In the genomic region with DNA sequence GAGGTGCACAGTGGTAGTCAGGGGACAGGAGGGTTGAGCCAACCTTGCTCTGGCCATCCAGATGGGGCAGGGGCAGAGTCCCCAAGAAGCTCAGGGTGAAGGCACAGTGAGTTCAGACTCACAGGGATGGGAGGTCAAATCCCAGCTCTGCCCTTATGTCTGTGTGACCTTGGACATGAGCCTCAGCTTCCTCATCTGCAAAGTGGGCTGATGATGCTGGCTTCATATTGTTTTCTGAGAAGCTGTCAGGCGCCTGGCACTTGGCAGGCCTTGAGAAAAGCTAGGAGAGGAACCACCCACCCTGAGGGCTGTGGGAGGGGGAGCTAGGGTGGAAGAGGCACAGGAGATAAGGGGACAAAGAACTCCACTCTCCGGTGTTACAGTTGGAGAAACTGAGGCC, we compare ENCODE assay signal across 14 cellular contexts. TPM values are rescaled to one million over a fixed set of nuclear protein-coding genes. Genes with fewer than 3 reads are reported as not detected.
DNase-seq lines count a peak whose midpoint lies in the region; ATAC-seq, FAIRE-seq and TF ChIP-seq lines count a peak whose summit lies in the region.
"Had no signal": no experiment of that assay in that cellular context is flagged by ENCODE, and none has a peak within 500 bp of the region (broad histone marks: within the 10 kb centered on the region; RNA-seq: fewer than 3 reads in every experiment).

No MANE protein-coding gene starts in this region.

- peaks cover 41% of the 10 kb centered on the region for H3K4me1 Mint-ChIP-seq in MCF 10A (ENCODE audit: insufficient read depth, unreplicated experiment)

- H3K9ac ChIP-seq in mammary epithelial cell (ENCODE audit: insufficient read depth, low read length) (no peak overlapping the region), endothelial cell of umbilical vein (replicated peaks; ENCODE audit: extremely low read depth, insufficient read depth, low read length) (no peak overlapping the region)

- in situ Hi-C loops in mammary epithelial cell (cut with MboI; ENCODE audit: low sequenced_read_pairs in 2 of 2), result no loop called here

- H3K4me2 ChIP-seq in mammary epithelial cell (ENCODE audit: insufficient read depth, low read depth, low read length) (no peak overlapping the region), endothelial cell of umbilical vein (ENCODE audit: insufficient read depth, low read length) (no peak overlapping the region)

- ATAC-seq in RWPE2 (ENCODE audit: low read depth), result no peak
- ATAC-seq in HG02759 (IDR thresholded peaks at IDR 0.05; ENCODE audit: unreplicated experiment), result no peak
- no peak for ATAC-seq in HG03025 (IDR thresholded peaks at IDR 0.05; ENCODE audit: low FRiP score, unreplicated experiment)

- no peak overlapping the region for H3K27ac Mint-ChIP-seq in MCF 10A (ENCODE audit: low read depth, unreplicated experiment)

- POLR2A ChIA-PET in MCF 10A (lab: Yijun Ruan, JAX) (interaction anchor here (0.5 to 0.8 kb wide), 4 partner anchors 25 to 412 kb away, joined by 3 to 4 read pairs (median 4); no protein-coding TSS in a partner anchor), endothelial cell of umbilical vein (lab: Charles Lee) (no interaction called here)

- dilution Hi-C loops in mammary epithelial cell (cut with HindIII; ENCODE audit: low sequenced_read_pairs) (no loop called here), endothelial cell of umbilical vein (cut with MboI; ENCODE audit: extremely low pct_ligation_motif_present, low sequenced_read_pairs) (no loop called here)

- no peaks in the 10 kb centered on the region for H3K9me1 ChIP-seq in endothelial cell of umbilical vein (replicated peaks; ENCODE audit: control insufficient read depth, extremely low read depth, insufficient read depth, low read length)

- BruUV-seq in mammary epithelial cell (replicated peaks; lab: Mats Ljungman, UMichigan) (no TSS peak), MCF 10A (replicated peaks; lab: Mats Ljungman, UMichigan) (no TSS peak), endothelial cell of umbilical vein (replicated peaks; lab: Mats Ljungman, UMichigan) (no TSS peak)

- H4K20me1 ChIP-seq in mammary epithelial cell (ENCODE audit: insufficient read depth, low read length), result no peaks in the 10 kb centered on the region
- H4K20me1 ChIP-seq in endothelial cell of umbilical vein (replicated peaks; ENCODE audit: control insufficient read depth, extremely low read depth, insufficient read depth, low read length), result no peaks in the 10 kb centered on the region

- CTCF ChIA-PET in mammary epithelial cell (lab: Charles Lee; ENCODE audit: low non-redundant PET), result no interaction called here
- CTCF ChIA-PET in MCF 10A (lab: Yijun Ruan, JAX), result interaction anchor here (0.9 kb wide), 2 partner anchors 18 to 39 kb away, joined by 4 to 5 read pairs; no protein-coding TSS in a partner anchor
- CTCF ChIA-PET in endothelial cell of umbilical vein (lab: Charles Lee), result interaction anchor here (1.3 kb wide), 1 partner anchor 12 kb away, joined by 4 read pairs; no protein-coding TSS in a partner anchor

- no peak for TF ChIP-seq POLR2A in endothelial cell of umbilical vein (IDR thresholded peaks at IDR 0.05; ENCODE audit: low read depth, low read length)
- TF ChIP-seq POLR2A in stomach (IDR thresholded peaks at IDR 0.05), result no peak

- H3K36me3 Mint-ChIP-seq in MCF 10A (ENCODE audit: insufficient read depth, unreplicated experiment), result no peaks in the 10 kb centered on the region

- intact Hi-C loops in mammary epithelial cell (cut with micrococcal nuclease), result no loop called here
- intact Hi-C loops in MCF 10A (cut with micrococcal nuclease), result no loop called here
- intact Hi-C loops in endothelial cell of umbilical vein (cut with micrococcal nuclease), result no loop called here
- intact Hi-C loops in stomach (cut with DNase I; ENCODE audit: low total_unique reads), result no loop called here

- DNase-seq in mammary epithelial cell (no peak), MCF 10A (ENCODE audit: unreplicated experiment) (no peak), RWPE2 (ENCODE audit: low spot score) (no peak), endothelial cell of umbilical vein (ENCODE audit: low read depth, low spot score) (no peak), stomach (no peak), DMS79 (lab: John Stamatoyannopoulos, UW) (no peak)
- DNase-seq: activated CD8-positive, alpha-beta memory T cell treated with anti-CD3 and anti-CD28 coated beads, Interleukin-2, amount 50 U/mL, for 4 hours; hippocampal formation; pancreas had no signal

- H3K4me3 ChIP-seq in mammary epithelial cell (replicated peaks in 1 of 3; ENCODE audit: insufficient read depth in 1 of 3, low read depth in 2 of 3, low read length in 3 of 3), result no peak overlapping the region
- H3K4me3 ChIP-seq in RWPE2 (ENCODE audit: severe bottlenecking), result no peak overlapping the region
- no peak overlapping the region for H3K4me3 ChIP-seq in endothelial cell of umbilical vein (replicated peaks in 1 of 3; ENCODE audit: insufficient read depth in 1 of 3, low read depth in 1 of 3, low read length in 3 of 3)
- no peak overlapping the region for H3K4me3 ChIP-seq in stomach
- H3K4me3 ChIP-seq: breast epithelium, lung, pancreas had no signal

- WGBS in mammary epithelial cell (ENCODE audit: low coverage, missing lambda C conversion rate), result 69% methylated on average over 2 of the region's 2 CpGs
- WGBS in stomach, 5 donors, result 84 to 100% (median 91%) methylated on average over 2 of the region's 2 CpGs

- no peaks in the 10 kb centered on the region for H3K79me2 ChIP-seq in mammary epithelial cell (ENCODE audit: insufficient read depth, low read length)
- H3K79me2 ChIP-seq in endothelial cell of umbilical vein (ENCODE audit: control insufficient read depth, insufficient read depth, low read length), result no peaks in the 10 kb centered on the region

- no peaks in the 10 kb centered on the region for H3K27me3 Mint-ChIP-seq in MCF 10A (ENCODE audit: insufficient read depth, unreplicated experiment)

- FAIRE-seq in endothelial cell of umbilical vein (lab: Jason Lieb, UNC), result peak; percentile 48
- FAIRE-seq: pancreas had no signal

- H3K27me3 ChIP-seq in mammary epithelial cell (ENCODE audit: insufficient read depth, low read length) (no peaks in the 10 kb centered on the region), RWPE2 (ENCODE audit: insufficient read depth, poor library complexity, severe bottlenecking) (no peaks in the 10 kb centered on the region), endothelial cell of umbilical vein (ENCODE audit: control insufficient read depth in 2 of 2, insufficient read depth in 2 of 2, low read length in 2 of 2) (no peaks in the 10 kb centered on the region), stomach (peaks cover 0 to 16% (median 0%) of the 10 kb centered on the region in 3 donors)
- H3K27me3 ChIP-seq: breast epithelium, pancreas had no signal

- H3K27ac ChIP-seq in mammary epithelial cell (ENCODE audit: insufficient read depth, low read depth, low read length), result peak overlapping the region; percentile 94
- H3K27ac ChIP-seq in RWPE2 (ENCODE audit: poor library complexity, severe bottlenecking), result peak overlapping the region; percentile 98
- H3K27ac ChIP-seq in endothelial cell of umbilical vein (ENCODE audit: insufficient read depth, low read depth, low read length), result peak overlapping the region; percentile 99
- peak overlapping the region in 3 of 5 donors; percentile 62 to 84 (median 81) for H3K27ac ChIP-seq in stomach

- H3K4me1 ChIP-seq in mammary epithelial cell (ENCODE audit: insufficient read depth, low read length) (peaks cover 66% of the 10 kb centered on the region), RWPE2 (ENCODE audit: insufficient read depth, poor library complexity, severe bottlenecking) (peaks cover 38% of the 10 kb centered on the region), endothelial cell of umbilical vein (ENCODE audit: control insufficient read depth, extremely low read depth, insufficient read depth, low read length) (peaks cover 44% of the 10 kb centered on the region), stomach (peaks cover 21 to 83% (median 32%) of the 10 kb centered on the region in 4 donors)

- H3K9me3 ChIP-seq in mammary epithelial cell (replicated peaks; ENCODE audit: insufficient read depth, low read length) (no peaks in the 10 kb centered on the region), RWPE2 (ENCODE audit: severe bottlenecking) (no peaks in the 10 kb centered on the region), endothelial cell of umbilical vein (replicated peaks; ENCODE audit: control insufficient read depth, insufficient read depth, low read length) (no peaks in the 10 kb centered on the region), stomach (no peaks in the 10 kb centered on the region)
- H3K9me3 ChIP-seq: breast epithelium, pancreas had no signal

- no peaks in the 10 kb centered on the region for H3K9me3 Mint-ChIP-seq in MCF 10A (ENCODE audit: unreplicated experiment)

- no peak for TF ChIP-seq CTCF in mammary epithelial cell (conservative IDR thresholded peaks at IDR 0.05 in 1 of 2, IDR thresholded peaks at IDR 0.05 in 1 of 2; ENCODE audit: extremely low read depth in 1 of 2, insufficient read depth in 1 of 2, low read depth in 1 of 2, low read length in 2 of 2)
- TF ChIP-seq CTCF in MCF 10A (IDR thresholded peaks at IDR 0.05; ENCODE audit: unreplicated experiment), result no peak
- TF ChIP-seq CTCF in RWPE2 (IDR thresholded peaks at IDR 0.05; ENCODE audit: poor library complexity, severe bottlenecking), result no peak
- TF ChIP-seq CTCF in endothelial cell of umbilical vein (IDR thresholded peaks at IDR 0.05; ENCODE audit: extremely low read depth in 1 of 2, insufficient read depth in 1 of 2, low read depth in 1 of 2, low read length in 2 of 2), result no peak
- no peak for TF ChIP-seq CTCF in stomach (IDR thresholded peaks at IDR 0.05)

- TF ChIP-seq EP300 in stomach (IDR thresholded peaks at IDR 0.05), result no peak

- H2AFZ ChIP-seq in mammary epithelial cell (ENCODE audit: low read depth, low read length) (no peak overlapping the region), endothelial cell of umbilical vein (ENCODE audit: low read depth, low read length) (no peak overlapping the region)

- no peak overlapping the region for H3K4me3 Mint-ChIP-seq in MCF 10A (ENCODE audit: unreplicated experiment)

- H3K36me3 ChIP-seq in mammary epithelial cell (ENCODE audit: insufficient read depth, low read length) (no peaks in the 10 kb centered on the region), RWPE2 (ENCODE audit: low read depth) (no peaks in the 10 kb centered on the region), endothelial cell of umbilical vein (ENCODE audit: control insufficient read depth in 2 of 2, extremely low read depth in 1 of 2, insufficient read depth in 2 of 2, low read length in 2 of 2) (no peaks in the 10 kb centered on the region), stomach (peaks cover 0 to 5% (median 0%) of the 10 kb centered on the region in 4 donors)
- H3K36me3 ChIP-seq: breast epithelium, pancreas had no signal

RNA-seq across cellular contexts. Expression of gene CYTH4, which starts 23.6 kb away (rescaled TPM):
- total RNA-seq in mammary epithelial cell (1 to 10 TPM in 1 of 2 donors, under 1 TPM in 1; under 0.01 to 1.1 TPM), MCF 10A (2022) (0.22 TPM in 1 of 2 replicates, not detected in the other), endothelial cell of umbilical vein (not detected in 2 replicates), stomach (10 to 100 TPM in 2 of 5 donors, 1 to 10 TPM in 2, not detected in 1; 4.2 to 77.0 (median 12.5) TPM)
- polyA plus RNA-seq in mammary epithelial cell (0.48 TPM), endothelial cell of umbilical vein (0.06 and 0.29 TPM in 2 replicates), stomach (1 to 10 TPM; 1.9 to 6.0 (median 5.0) TPM)
- polyA minus RNA-seq in mammary epithelial cell (4.4 TPM), endothelial cell of umbilical vein (0.17 and 0.63 TPM in 2 replicates)
- 0.10 TPM in 1 of 2 replicates, not detected in the other for polyA plus RNA-seq in endothelial cell of umbilical vein (2011; cell fraction: cytosol; rRNA removed)
- polyA plus RNA-seq in endothelial cell of umbilical vein (2011; cell fraction: nucleus; rRNA removed), result 0.11 and 0.27 TPM in 2 replicates
- polyA plus RNA-seq in endothelial cell of umbilical vein (2012), result 0.11 and 0.40 TPM in 2 replicates
- polyA minus RNA-seq in endothelial cell of umbilical vein (2011; cell fraction: cytosol; rRNA and poly(A)+ RNA removed), result not detected
- not detected in 2 replicates for polyA minus RNA-seq in endothelial cell of umbilical vein (2011; cell fraction: nucleus; rRNA and poly(A)+ RNA removed)
- total RNA-seq: LHCN-M2 had no signal
